ENCODE assay signal across 15 cellular contexts in genomic region chr3:56864886-56865527, GRCh38.
A peak's percentile ranks its signal among the peaks of the same experiment; 100 is the strongest.
DNase-seq lines count a peak whose midpoint lies in the region; ATAC-seq and TF ChIP-seq lines count a peak whose summit lies in the region.
"Had no signal": no experiment of that assay in that cellular context is flagged by ENCODE, and none has a peak within 500 bp of the region (broad histone marks: within the 10 kb centered on the region; RNA-seq: fewer than 3 reads in every experiment).

No MANE protein-coding gene starts in this region.

- no peak for TF ChIP-seq POLR2A in uterus (IDR thresholded peaks at IDR 0.05)
- TF ChIP-seq POLR2A in testis (IDR thresholded peaks at IDR 0.05): no peak

- no peaks in the 10 kb centered on the region for H3K9me3 Mint-ChIP-seq in activated naive CD4-positive, alpha-beta T cell treated with anti-CD3 and anti-CD28 coated beads, Interleukin-2, amount 50 U/mL, for 24 hours
- no peaks in the 10 kb centered on the region for H3K9me3 Mint-ChIP-seq in activated T-helper 17 cell treated with anti-CD3 and anti-CD28 coated beads, Interleukin-2, amount 50 U/mL, for 72 hours
- peaks cover 4% of the 10 kb centered on the region for H3K9me3 Mint-ChIP-seq in mesothelial cell of epicardium

- peak overlapping the region; percentile 1 for H3K4me3 Mint-ChIP-seq in activated naive CD4-positive, alpha-beta T cell treated with anti-CD3 and anti-CD28 coated beads, Interleukin-2, amount 50 U/mL, for 24 hours
- H3K4me3 Mint-ChIP-seq in activated T-helper 17 cell treated with anti-CD3 and anti-CD28 coated beads, Interleukin-2, amount 50 U/mL, for 72 hours: peak overlapping the region; percentile 71
- H3K4me3 Mint-ChIP-seq in mesothelial cell of epicardium: no peak overlapping the region
- H3K4me3 Mint-ChIP-seq: B cell had no signal

- H3K27ac ChIP-seq in uterus (peak overlapping the region; percentile 37 to 79), testis (no peak overlapping the region)
- H3K27ac ChIP-seq: PC-9 had no signal

- intact Hi-C loops in uterus (cut with DNase I; ENCODE audit: low total_unique reads): no loop called here
- intact Hi-C loops in testis (cut with DNase I; ENCODE audit: low total_unique reads): no loop called here

- no peaks in the 10 kb centered on the region for H3K9me3 ChIP-seq in uterus
- no peaks in the 10 kb centered on the region for H3K9me3 ChIP-seq in testis
- H3K9me3 ChIP-seq: MG63 had no signal

- no peaks in the 10 kb centered on the region for H3K27me3 Mint-ChIP-seq in activated naive CD4-positive, alpha-beta T cell treated with anti-CD3 and anti-CD28 coated beads, Interleukin-2, amount 50 U/mL, for 24 hours
- H3K27me3 Mint-ChIP-seq in activated T-helper 17 cell treated with anti-CD3 and anti-CD28 coated beads, Interleukin-2, amount 50 U/mL, for 72 hours: no peaks in the 10 kb centered on the region
- no peaks in the 10 kb centered on the region for H3K27me3 Mint-ChIP-seq in mesothelial cell of epicardium (ENCODE audit: low read depth)
- H3K27me3 Mint-ChIP-seq: B cell had no signal

- peaks cover 17% of the 10 kb centered on the region for H3K36me3 Mint-ChIP-seq in activated naive CD4-positive, alpha-beta T cell treated with anti-CD3 and anti-CD28 coated beads, Interleukin-2, amount 50 U/mL, for 24 hours
- no peaks in the 10 kb centered on the region for H3K36me3 Mint-ChIP-seq in activated T-helper 17 cell treated with anti-CD3 and anti-CD28 coated beads, Interleukin-2, amount 50 U/mL, for 72 hours (ENCODE audit: low read depth)
- no peaks in the 10 kb centered on the region for H3K36me3 Mint-ChIP-seq in mesothelial cell of epicardium

- WGBS in testis, 2 donors: 87 to 89% methylated on average over 6 of the region's 6 CpGs

- H3K4me3 ChIP-seq in uterus (no peak overlapping the region), testis (no peak overlapping the region)
- H3K4me3 ChIP-seq: MG63, PC-9 had no signal

- no peaks in the 10 kb centered on the region for H3K27me3 ChIP-seq in uterus
- no peaks in the 10 kb centered on the region for H3K27me3 ChIP-seq in testis
- H3K27me3 ChIP-seq: MG63 had no signal

- H3K4me1 ChIP-seq in uterus: no peaks in the 10 kb centered on the region
- peaks cover 26% of the 10 kb centered on the region for H3K4me1 ChIP-seq in testis

- ATAC-seq in activated T-helper 17 cell treated with anti-CD3 and anti-CD28 coated beads, Interleukin-2, amount 50 U/mL, for 72 hours (replicated peaks): no peak
- no peak for ATAC-seq in HG03469 (IDR thresholded peaks at IDR 0.05; ENCODE audit: unreplicated experiment)

- H3K4me1 Mint-ChIP-seq in activated naive CD4-positive, alpha-beta T cell treated with anti-CD3 and anti-CD28 coated beads, Interleukin-2, amount 50 U/mL, for 24 hours: peaks cover 87% of the 10 kb centered on the region
- H3K4me1 Mint-ChIP-seq in activated T-helper 17 cell treated with anti-CD3 and anti-CD28 coated beads, Interleukin-2, amount 50 U/mL, for 72 hours: peaks cover 56% of the 10 kb centered on the region
- H3K4me1 Mint-ChIP-seq in mesothelial cell of epicardium: peaks cover 65% of the 10 kb centered on the region
- H3K4me1 Mint-ChIP-seq: B cell had no signal

- H3K36me3 ChIP-seq in uterus (no peaks in the 10 kb centered on the region), testis (ENCODE audit: low read depth, missing control alignments) (no peaks in the 10 kb centered on the region)
- H3K36me3 ChIP-seq: MG63 had no signal

- peak overlapping the region; percentile 76 for H3K27ac Mint-ChIP-seq in activated naive CD4-positive, alpha-beta T cell treated with anti-CD3 and anti-CD28 coated beads, Interleukin-2, amount 50 U/mL, for 24 hours
- H3K27ac Mint-ChIP-seq in activated T-helper 17 cell treated with anti-CD3 and anti-CD28 coated beads, Interleukin-2, amount 50 U/mL, for 72 hours: no peak overlapping the region
- peak overlapping the region; percentile 61 for H3K27ac Mint-ChIP-seq in mesothelial cell of epicardium
- H3K27ac Mint-ChIP-seq: B cell had no signal

- DNase-seq in activated naive CD4-positive, alpha-beta T cell treated with anti-CD3 and anti-CD28 coated beads, Interleukin-2, amount 50 U/mL, for 16 hours: no peak
- DNase-seq in mesothelial cell of epicardium (ENCODE audit: low spot score in 2 of 2, unreplicated experiment in 2 of 2) (no peak), uterus (no peak), NCI-H2196 (lab: John Stamatoyannopoulos, UW; ENCODE audit: unreplicated experiment) (no peak), testis (no peak)
- DNase-seq: ACHN, MG63, NCI-H1105, NCI-H1694 treated with DMSO at 0.1 percent for 48 hours, NCI-H774, PC-9 had no signal

- TF ChIP-seq CTCF in mesothelial cell of epicardium (IDR thresholded peaks at IDR 0.05; ENCODE audit: unreplicated experiment): no peak
- TF ChIP-seq CTCF in uterus (IDR thresholded peaks at IDR 0.05): no peak
- no peak for TF ChIP-seq CTCF in testis (IDR thresholded peaks at IDR 0.05)

Comparison
In these comparisons a context has a peak if more than half of its experiments do, and no peak if none do; other contexts are left out.
1. H3K27ac ChIP-seq: peak in uterus (2 of 2); none in testis (0 of 2).